Comparison of ENCODE assay signal across 17 cellular contexts in the genomic region with DNA sequence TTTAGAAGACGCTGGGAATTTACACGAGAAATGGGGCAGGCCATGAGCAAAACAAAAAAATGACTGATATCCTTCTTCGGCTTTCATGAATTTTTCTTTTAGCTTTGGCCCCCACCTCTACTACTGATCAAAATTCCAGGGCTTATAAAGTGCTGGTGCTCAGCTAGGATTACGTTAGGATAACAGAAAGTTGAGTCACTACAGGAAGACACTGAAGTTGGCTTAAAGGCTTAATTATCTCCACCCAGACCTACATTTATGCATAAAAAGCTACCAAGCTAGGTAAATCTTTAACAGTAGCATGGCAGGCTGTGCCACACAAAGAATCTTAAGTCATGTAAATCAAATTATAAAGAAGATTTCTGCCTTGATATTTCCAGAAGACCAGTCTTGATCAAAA.
DNase-seq lines count a peak whose midpoint lies in the region; ATAC-seq and TF ChIP-seq lines count a peak whose summit lies in the region.
"Had no signal": no experiment of that assay in that cellular context is flagged by ENCODE, and none has a peak within 500 bp of the region (broad histone marks: within the 10 kb centered on the region; RNA-seq: fewer than 3 reads in every experiment).

No MANE protein-coding gene starts in this region.

- no peak for TF ChIP-seq CTCF in RWPE1 (conservative IDR thresholded peaks at IDR 0.05; ENCODE audit: low read depth)

- POLR2A ChIA-PET in RWPE1 (lab: Yijun Ruan, JAX; ENCODE audit: low non-redundant PET): interaction anchor here (0.6 kb wide), 1 partner anchor 10 kb away, joined by 3 read pairs; no protein-coding TSS in a partner anchor
- POLR2A ChIA-PET in CD4-positive, alpha-beta memory T cell (lab: Charles Lee; ENCODE audit: partially characterized antibody): no interaction called here

- in situ Hi-C loops in Caki2 (cut with HindIII; ENCODE audit: low pct_unique_long_range_greater_than_20kb, low sequenced_read_pairs): no loop called here

- no peak for ATAC-seq in HG03442 (IDR thresholded peaks at IDR 0.05; ENCODE audit: unreplicated experiment)

- no peak overlapping the region for H3K27ac ChIP-seq in RWPE1
- no peak overlapping the region for H3K27ac ChIP-seq in CD4-positive, alpha-beta memory T cell (ENCODE audit: low read depth, low read length)

- no peaks in the 10 kb centered on the region for H3K4me1 ChIP-seq in CD4-positive, alpha-beta memory T cell (ENCODE audit: insufficient read depth, low read length)

- no peaks in the 10 kb centered on the region for H3K36me3 ChIP-seq in CD4-positive, alpha-beta memory T cell (ENCODE audit: insufficient read depth, low read length)

- H3K4me3 ChIP-seq in CD4-positive, alpha-beta memory T cell (ENCODE audit: low read length in 2 of 2): no peak overlapping the region

- CTCF ChIA-PET in RWPE1 (lab: Yijun Ruan, JAX): interaction anchor here (0.7 to 0.8 kb wide), 2 partner anchors 10 to 232 kb away, joined by 3 to 4 read pairs; no protein-coding TSS in a partner anchor
- CTCF ChIA-PET in CD4-positive, alpha-beta memory T cell (lab: Charles Lee; ENCODE audit: partially characterized antibody): no interaction called here

- no peaks in the 10 kb centered on the region for H3K4me1 Mint-ChIP-seq in CD4-positive, alpha-beta memory T cell
- H3K4me1 Mint-ChIP-seq: CD14-positive monocyte had no signal

- H3K27ac Mint-ChIP-seq in CD4-positive, alpha-beta memory T cell: no peak overlapping the region
- H3K27ac Mint-ChIP-seq: CD14-positive monocyte, IgD-negative memory B cell had no signal

- no peak overlapping the region for H3K4me3 Mint-ChIP-seq in CD4-positive, alpha-beta memory T cell
- H3K4me3 Mint-ChIP-seq: CD14-positive monocyte, IgD-negative memory B cell had no signal

- no peaks in the 10 kb centered on the region for H3K36me3 Mint-ChIP-seq in CD4-positive, alpha-beta memory T cell
- H3K36me3 Mint-ChIP-seq: CD14-positive monocyte had no signal

- H3K9me3 Mint-ChIP-seq in CD4-positive, alpha-beta memory T cell: peaks cover 0 to 11% (median 3%) of the 10 kb centered on the region in 8 donors

- H3K27me3 ChIP-seq in CD4-positive, alpha-beta memory T cell (ENCODE audit: insufficient read depth, low read length): no peaks in the 10 kb centered on the region

- intact Hi-C loops in CD4-positive, alpha-beta memory T cell (cut with micrococcal nuclease): no loop called here

- H3K9me3 ChIP-seq in CD4-positive, alpha-beta memory T cell (ENCODE audit: control insufficient read depth in 1 of 2, low read length in 2 of 2): no peaks in the 10 kb centered on the region

- DNase-seq in Caki2 (ENCODE audit: low read depth) (peak; percentile 54), RWPE1 (ENCODE audit: low spot score) (peak; percentile 8), iris pigment epithelial cell (ENCODE audit: low read depth) (peak; percentile 47), renal cortical epithelial cell (ENCODE audit: low read depth) (peak; percentile 58), GOT3 (lab: John Stamatoyannopoulos, UW) (no peak)
- DNase-seq in CD4-positive, alpha-beta memory T cell: no peak
- DNase-seq: ACHN, AML-193, COR-L47, DMS153, NCI-H1105 treated with DMSO at 0.1 percent for 48 hours, NCI-H187, NCI-H345, NCI-H526 treated with DMSO at 0.1 percent for 48 hours had no signal

- no peaks in the 10 kb centered on the region for H3K27me3 Mint-ChIP-seq in CD4-positive, alpha-beta memory T cell
- H3K27me3 Mint-ChIP-seq: IgD-negative memory B cell had no signal

Comparison
In these comparisons a context has a peak if more than half of its experiments do, and no peak if none do; other contexts are left out.
1. DNase-seq: peak in Caki2 (single experiment), RWPE1 (single experiment), iris pigment epithelial cell (single experiment) and renal cortical epithelial cell (single experiment); none in GOT3 (single experiment) and CD4-positive, alpha-beta memory T cell (0 of 5).